ENCODE assay signal across 17 cellular contexts in the genomic region with DNA sequence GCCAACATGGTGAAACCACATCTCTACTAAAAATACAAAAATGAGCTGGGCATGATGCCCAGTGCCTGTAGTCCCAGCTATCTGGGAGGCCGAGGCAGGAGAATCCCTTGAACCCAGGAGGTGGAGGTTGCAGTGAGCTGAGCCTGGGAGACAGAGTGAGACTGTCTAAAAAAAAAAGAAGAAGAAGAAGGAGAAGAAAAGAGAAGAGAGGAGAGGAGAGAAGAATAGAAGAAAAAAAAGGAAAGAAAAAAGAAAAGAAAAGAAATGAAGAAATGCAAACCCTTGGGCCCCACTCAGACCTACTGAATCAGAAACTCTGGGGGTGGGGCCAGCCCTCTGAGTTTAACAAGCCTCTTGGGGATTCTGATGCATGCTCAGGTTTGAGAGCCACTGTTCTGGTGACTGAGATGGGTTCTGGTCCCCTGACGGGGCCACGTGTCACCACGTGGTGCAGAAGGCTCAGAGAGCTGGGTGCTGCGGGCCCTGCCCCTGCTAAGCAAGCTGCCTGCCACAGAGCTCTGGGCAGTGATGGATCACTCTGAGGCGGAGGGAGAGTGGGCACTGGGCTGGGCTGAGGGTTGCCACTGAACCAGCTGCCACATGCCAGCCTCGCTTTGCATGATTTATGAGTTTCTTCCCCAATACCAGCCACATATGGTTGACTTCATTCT. TPM values are rescaled to one million over a fixed set of nuclear protein-coding genes. Genes with fewer than 3 reads are reported as not detected.
DNase-seq lines count a peak whose midpoint lies in the region; ATAC-seq, FAIRE-seq and TF ChIP-seq lines count a peak whose summit lies in the region.
"Had no signal": no experiment of that assay in that cellular context is flagged by ENCODE, and none has a peak within 500 bp of the region (broad histone marks: within the 10 kb centered on the region; RNA-seq: fewer than 3 reads in every experiment).

No MANE protein-coding gene starts in this region.

- no peaks in the 10 kb centered on the region for H3K9me3 ChIP-seq in H1 (ENCODE audit: insufficient read depth in 2 of 2, low read depth in 1 of 2, low read length in 1 of 2)
- H3K9me3 ChIP-seq: adrenal gland, gastroesophageal sphincter, thoracic aorta had no signal

- TF ChIP-seq POLR2A in GM12892 (IDR thresholded peaks at IDR 0.05; ENCODE audit: low read depth, low read length) (no peak), H1 (IDR thresholded peaks at IDR 0.05; ENCODE audit: control extremely low read depth in 1 of 2, low read depth in 2 of 2, low read length in 2 of 2) (no peak)

- H3K27ac Mint-ChIP-seq in activated CD8-positive, alpha-beta memory T cell treated with anti-CD3 and anti-CD28 coated beads, Interleukin-2, amount 10 ng/mL, durations not matched to agents 7 days and 5 days, result no peak overlapping the region

- no peak overlapping the region for H3K14ac ChIP-seq in H1 (ENCODE audit: insufficient read length)

- WGBS in H1 (ENCODE audit: extremely low coverage in 1 of 2, insufficient coverage in 1 of 2, insufficient read length in 1 of 2, insufficient replicate concordance in 2 of 2, low coverage in 1 of 2, low lambda C conversion rate in 2 of 2, missing lambda C conversion rate in 1 of 2), 2 experiments, result 95% methylated on average over 7 of the region's 7 CpGs; no CpG with 5 or more reads in 1 of the 2 experiments

- H3K56ac ChIP-seq in H1 (replicated peaks; ENCODE audit: insufficient read length, low read depth, low read length), result no peak overlapping the region

- H3K4me3 Mint-ChIP-seq in activated CD8-positive, alpha-beta memory T cell treated with anti-CD3 and anti-CD28 coated beads, Interleukin-2, amount 10 ng/mL, durations not matched to agents 7 days and 5 days, result no peak overlapping the region

- no peak for TF ChIP-seq CTCF in H1 (IDR thresholded peaks at IDR 0.05; ENCODE audit: control extremely low read depth in 1 of 3, insufficient read depth in 1 of 3, low read depth in 1 of 3, low read length in 3 of 3)

- no peak overlapping the region for H4K5ac ChIP-seq in H1 (ENCODE audit: insufficient read length, low read depth, low read length)

- no peak overlapping the region for H3K4ac ChIP-seq in H1 (replicated peaks; ENCODE audit: insufficient read length, low read depth, low read length)

- H4K20me1 ChIP-seq in H1 (replicated peaks in 1 of 2; ENCODE audit: control insufficient read depth in 1 of 2, insufficient read depth in 2 of 2, low read length in 2 of 2), result no peaks in the 10 kb centered on the region

- no peak overlapping the region for H3K18ac ChIP-seq in H1 (ENCODE audit: extremely low read depth, low read length)

- H3K27ac ChIP-seq in H1 (ENCODE audit: low read depth, low read length), result no peak overlapping the region
- H3K27ac ChIP-seq: adrenal gland, gastroesophageal sphincter, HL-60, thoracic aorta, VCaP had no signal

- no peaks in the 10 kb centered on the region for H3K79me1 ChIP-seq in H1 (ENCODE audit: low read depth, low read length)

- TF ChIP-seq EP300 in H1 (IDR thresholded peaks at IDR 0.05; ENCODE audit: borderline replicate concordance in 1 of 2, low read depth in 2 of 2, low read length in 2 of 2), result no peak

- H3K9me3 Mint-ChIP-seq in activated CD8-positive, alpha-beta memory T cell treated with anti-CD3 and anti-CD28 coated beads, Interleukin-2, amount 10 ng/mL, durations not matched to agents 7 days and 5 days (ENCODE audit: low read depth), result no peaks in the 10 kb centered on the region

- no peak for TF ChIP-seq RAD21 in H1 (IDR thresholded peaks at IDR 0.05 in 1 of 2, conservative IDR thresholded peaks at IDR 0.05 in 1 of 2; ENCODE audit: low read depth in 2 of 2, low read length in 2 of 2)

- no peaks in the 10 kb centered on the region for H3K36me3 ChIP-seq in H1 (ENCODE audit: control insufficient read depth in 2 of 4, insufficient read depth in 4 of 4, low read length in 3 of 4)
- H3K36me3 ChIP-seq: adrenal gland, gastroesophageal sphincter, thoracic aorta had no signal

- DNase-seq in NCI-H82 (lab: John Stamatoyannopoulos, UW), result peak; percentile 31
- no peak for DNase-seq in NCI-H82 treated with DMSO at 0.1 percent for 48 hours (lab: John Stamatoyannopoulos, UW; ENCODE audit: unreplicated experiment)
- DNase-seq in GM12892 (ENCODE audit: insufficient read length), result no peak
- DNase-seq in H1 (ENCODE audit: low read depth in 1 of 2, low spot score in 2 of 2), result no peak
- no peak for DNase-seq in hypothalamus (lab: John Stamatoyannopoulos, UW)
- no peak for DNase-seq in activated CD8-positive, alpha-beta memory T cell treated with anti-CD3 and anti-CD28 coated beads, Interleukin-2, amount 10 ng/mL, durations not matched to agents 7 days and 5 days
- no peak for DNase-seq in SHP77 treated with DMSO at 0.1 percent for 48 hours (lab: John Stamatoyannopoulos, UW)
- DNase-seq: Kasumi-1 had no signal

- H3K4me2 ChIP-seq in H1 (ENCODE audit: insufficient read depth in 1 of 2, low read depth in 2 of 2, low read length in 2 of 2), result no peak overlapping the region
- H3K4me2 ChIP-seq: smooth muscle cell had no signal

- no peak overlapping the region for H4K91ac ChIP-seq in H1 (replicated peaks; ENCODE audit: insufficient read length, low read length)

- H2BK15ac ChIP-seq in H1 (ENCODE audit: low read length), result no peak overlapping the region

- CTCF ChIA-PET in H1 (lab: Charles Lee; ENCODE audit: partially characterized antibody), result interaction anchor here (1.0 to 11.8 kb wide), 7 partner anchors 10 to 230 kb away, joined by 3 to 130 read pairs (median 46); partner anchors contain the start of gene GALNT16
- CTCF ChIA-PET in activated CD8-positive, alpha-beta memory T cell treated with anti-CD3 and anti-CD28 coated beads, Interleukin-2, amount 10 ng/mL, durations not matched to agents 7 days and 5 days (lab: Charles Lee), result interaction anchor here (0.6 to 0.7 kb wide), 2 partner anchors 73 to 662 kb away, joined by 4 read pairs; no protein-coding TSS in a partner anchor

- 0 out of 2 replicates have a peak overlapping the region, but pooled peaks have one; percentile 20 for H4K8ac ChIP-seq in H1 (ENCODE audit: extremely low read depth, insufficient read depth, low read length)

- H2BK5ac ChIP-seq in H1 (ENCODE audit: low read depth, low read length), result no peak overlapping the region

- no peak overlapping the region for H3K9ac ChIP-seq in H1 (replicated peaks in 1 of 4; ENCODE audit: extremely low read depth in 1 of 4, low read depth in 3 of 4, low read length in 3 of 4)

- peak; percentile 48 for ATAC-seq in HG03565 (IDR thresholded peaks at IDR 0.05; ENCODE audit: unreplicated experiment)
- no peak for ATAC-seq in activated CD8-positive, alpha-beta memory T cell treated with anti-CD3 and anti-CD28 coated beads, Interleukin-2, amount 10 ng/mL, durations not matched to agents 7 days and 5 days
- ATAC-seq: gastroesophageal sphincter had no signal

- no peak overlapping the region for H3K4me3 ChIP-seq in H1 (ENCODE audit: extremely low read depth in 1 of 4, insufficient read depth in 2 of 4, low read depth in 3 of 4, low read length in 4 of 4)
- H3K4me3 ChIP-seq: adrenal gland, gastroesophageal sphincter, smooth muscle cell, thoracic aorta had no signal

- H3K4me1 ChIP-seq in H1 (replicated peaks in 1 of 4; ENCODE audit: control insufficient read depth in 3 of 4, insufficient read depth in 4 of 4, low read length in 3 of 4), result peaks cover 0 to 3% (median 0%) of the 10 kb centered on the region in 4 experiments; a peak in 1 of 7 replicates

- H3K23ac ChIP-seq in H1 (ENCODE audit: insufficient read length), result no peak overlapping the region

- no peak overlapping the region for H2BK12ac ChIP-seq in H1 (ENCODE audit: low read depth, low read length)

- no peaks in the 10 kb centered on the region for H3K79me2 ChIP-seq in H1 (ENCODE audit: control insufficient read depth in 1 of 2, insufficient read depth in 2 of 2, low read length in 2 of 2)

- H2AK5ac ChIP-seq in H1 (ENCODE audit: low read depth, low read length), result no peak overlapping the region

- H2BK20ac ChIP-seq in H1 (ENCODE audit: low read length), result no peak overlapping the region

- no peaks in the 10 kb centered on the region for H3K27me3 ChIP-seq in H1 (replicated peaks in 1 of 4; ENCODE audit: control insufficient read depth in 3 of 4, extremely low read depth in 1 of 4, insufficient read depth in 3 of 4, low read length in 3 of 4)
- H3K27me3 ChIP-seq: adrenal gland, gastroesophageal sphincter had no signal

- H3K27me3 Mint-ChIP-seq in activated CD8-positive, alpha-beta memory T cell treated with anti-CD3 and anti-CD28 coated beads, Interleukin-2, amount 10 ng/mL, durations not matched to agents 7 days and 5 days, result no peaks in the 10 kb centered on the region

- no peak overlapping the region for H2BK120ac ChIP-seq in H1 (replicated peaks; ENCODE audit: low read depth, low read length)

- H3K23me2 ChIP-seq in H1 (ENCODE audit: low read depth, low read length), result no peaks in the 10 kb centered on the region

- H3K36me3 Mint-ChIP-seq in activated CD8-positive, alpha-beta memory T cell treated with anti-CD3 and anti-CD28 coated beads, Interleukin-2, amount 10 ng/mL, durations not matched to agents 7 days and 5 days, result no peaks in the 10 kb centered on the region

- POLR2A ChIA-PET in H1 (lab: Charles Lee; ENCODE audit: partially characterized antibody), result interaction anchor here (0.6 to 1.2 kb wide), 2 partner anchors 10 to 15 kb away, joined by 3 read pairs; no protein-coding TSS in a partner anchor

- FAIRE-seq in GM12892 (lab: Jason Lieb, UNC) (peak; percentile 62), H1 (lab: Jason Lieb, UNC) (no peak)
- FAIRE-seq: D721Med, endometrium had no signal

- no peak overlapping the region for H2AFZ ChIP-seq in H1 (ENCODE audit: low read length)

- peaks cover 5% of the 10 kb centered on the region for H3K4me1 Mint-ChIP-seq in activated CD8-positive, alpha-beta memory T cell treated with anti-CD3 and anti-CD28 coated beads, Interleukin-2, amount 10 ng/mL, durations not matched to agents 7 days and 5 days

RNA-seq across cellular contexts. Expression of gene ERH, which starts 37.5 kb away (rescaled TPM):
- polyA plus RNA-seq in GM12892 (2012; ENCODE audit: missing spikeins), result 427 TPM
- total RNA-seq in H1 (2021; fragmentation: NEBNext Ultra II Directional; extraction: Animal tissue kit (Norgen Biotek cat#: 25700)), result 447 and 454 TPM in 2 replicates
- 157 and 329 TPM in 2 replicates for polyA plus RNA-seq in H1 (2011; rRNA removed)
- 282 TPM for polyA plus RNA-seq in H1 (2011; cell fraction: cytosol; rRNA removed)
- polyA plus RNA-seq in H1 (2011; cell fraction: nucleus; rRNA removed), result 29.6 TPM
- 272 to 407 TPM (median 327 TPM) in 4 replicates for polyA plus RNA-seq in H1 (2012, experiment 1 of 2)
- polyA plus RNA-seq in H1 (2012, experiment 2 of 2), result 80.4 TPM
- polyA plus RNA-seq in H1 (2013, experiment 1 of 2), result 315 TPM
- 331 TPM for polyA plus RNA-seq in H1 (2013, experiment 2 of 2)
- 77.2 and 87.2 TPM in 2 replicates for polyA minus RNA-seq in H1 (2011; rRNA and poly(A)+ RNA removed)
- polyA minus RNA-seq in H1 (2011; cell fraction: cytosol; rRNA and poly(A)+ RNA removed), result 146 TPM
- 94.6 TPM for polyA minus RNA-seq in H1 (2011; cell fraction: nucleus; rRNA and poly(A)+ RNA removed)
- total RNA-seq in activated CD8-positive, alpha-beta memory T cell treated with anti-CD3 and anti-CD28 coated beads, Interleukin-2, amount 10 ng/mL, durations not matched to agents 7 days and 5 days, result 100 to 1,000 TPM; 291 to 348 TPM

RNA-seq across cellular contexts. Expression of gene SLC39A9, which starts 37.9 kb away (rescaled TPM):
- polyA plus RNA-seq in GM12892 (2012; ENCODE audit: missing spikeins), result 32.3 TPM
- total RNA-seq in H1 (2021; fragmentation: NEBNext Ultra II Directional; extraction: Animal tissue kit (Norgen Biotek cat#: 25700)), result 43.8 and 44.2 TPM in 2 replicates
- polyA plus RNA-seq in H1 (2011; rRNA removed), result 26.6 and 31.0 TPM in 2 replicates
- 28.2 TPM for polyA plus RNA-seq in H1 (2011; cell fraction: cytosol; rRNA removed)
- 19.2 TPM for polyA plus RNA-seq in H1 (2011; cell fraction: nucleus; rRNA removed)
- polyA plus RNA-seq in H1 (2012, experiment 1 of 2), result 19.7 to 28.2 TPM (median 25.4 TPM) in 4 replicates
- 5.0 TPM for polyA plus RNA-seq in H1 (2012, experiment 2 of 2)
- polyA plus RNA-seq in H1 (2013, experiment 1 of 2), result 29.4 TPM
- 36.4 TPM for polyA plus RNA-seq in H1 (2013, experiment 2 of 2)
- polyA minus RNA-seq in H1 (2011; rRNA and poly(A)+ RNA removed), result 141 and 182 TPM in 2 replicates
- 41.2 TPM for polyA minus RNA-seq in H1 (2011; cell fraction: cytosol; rRNA and poly(A)+ RNA removed)
- 39.3 TPM for polyA minus RNA-seq in H1 (2011; cell fraction: nucleus; rRNA and poly(A)+ RNA removed)
- total RNA-seq in activated CD8-positive, alpha-beta memory T cell treated with anti-CD3 and anti-CD28 coated beads, Interleukin-2, amount 10 ng/mL, durations not matched to agents 7 days and 5 days, result 10 to 100 TPM; 40.7 to 50.5 TPM
